In the genomic region with DNA sequence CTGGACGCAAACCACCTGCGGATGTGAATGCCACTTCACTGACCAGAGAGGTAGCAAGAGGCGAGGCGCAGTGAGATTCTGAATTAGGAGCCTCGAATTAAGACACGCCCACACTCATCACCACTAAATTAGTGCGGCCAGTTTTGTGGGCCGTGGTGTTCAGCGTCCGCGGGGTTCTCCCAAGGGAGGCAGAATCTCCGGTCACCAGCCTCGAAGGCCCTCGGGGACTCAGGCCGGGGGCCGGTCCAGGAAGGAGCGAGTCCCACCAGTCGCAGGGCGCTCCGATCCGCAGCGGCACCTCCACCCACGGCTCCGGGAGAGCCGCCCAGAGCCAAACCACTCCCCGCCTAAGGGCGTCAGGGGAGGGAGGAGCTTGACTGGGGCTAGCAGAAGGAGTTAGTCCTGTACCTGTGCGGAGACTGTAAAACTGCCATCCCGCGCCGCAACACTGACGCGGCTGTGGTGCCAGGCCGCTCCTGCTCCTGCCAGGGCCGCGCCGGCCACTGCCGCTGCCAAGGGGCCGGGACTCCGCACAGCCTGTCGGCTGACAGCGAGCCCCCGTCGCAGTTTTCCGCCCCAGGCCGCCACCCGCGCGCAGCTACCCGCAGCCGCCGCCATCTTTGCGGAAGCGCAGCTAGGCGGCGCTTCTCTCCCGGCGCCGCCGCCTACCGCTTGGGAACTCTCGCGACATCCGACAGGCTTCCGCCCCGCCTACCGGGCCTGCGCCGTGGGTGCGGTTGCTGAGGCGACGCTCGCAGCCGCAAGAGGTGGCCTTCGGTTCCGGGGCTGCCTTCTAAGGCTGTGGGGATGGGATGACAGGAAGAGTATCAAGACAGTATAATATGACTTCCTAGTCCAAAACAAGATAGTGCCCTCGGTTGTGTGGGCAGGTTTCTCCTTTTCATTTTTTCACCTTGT, we compare ENCODE assay signal across 9 cellular contexts.
DNase-seq lines count a peak whose midpoint lies in the region; ATAC-seq, FAIRE-seq and TF ChIP-seq lines count a peak whose summit lies in the region.
"Had no signal": no experiment of that assay in that cellular context is flagged by ENCODE, and none has a peak within 500 bp of the region (broad histone marks: within the 10 kb centered on the region; RNA-seq: fewer than 3 reads in every experiment).

A gene with protein sequence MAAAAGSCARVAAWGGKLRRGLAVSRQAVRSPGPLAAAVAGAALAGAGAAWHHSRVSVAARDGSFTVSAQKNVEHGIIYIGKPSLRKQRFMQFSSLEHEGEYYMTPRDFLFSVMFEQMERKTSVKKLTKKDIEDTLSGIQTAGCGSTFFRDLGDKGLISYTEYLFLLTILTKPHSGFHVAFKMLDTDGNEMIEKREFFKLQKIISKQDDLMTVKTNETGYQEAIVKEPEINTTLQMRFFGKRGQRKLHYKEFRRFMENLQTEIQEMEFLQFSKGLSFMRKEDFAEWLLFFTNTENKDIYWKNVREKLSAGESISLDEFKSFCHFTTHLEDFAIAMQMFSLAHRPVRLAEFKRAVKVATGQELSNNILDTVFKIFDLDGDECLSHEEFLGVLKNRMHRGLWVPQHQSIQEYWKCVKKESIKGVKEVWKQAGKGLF (minus strand): TSS at position 640 of the 918 bp plus-strand sequence. CDS start 22 bp downstream, at position 618.

- ATAC-seq in HG03196 (IDR thresholded peaks at IDR 0.05; ENCODE audit: unreplicated experiment) = peak; percentile 97
- peak; percentile 97 for ATAC-seq in activated CD4-positive, CD25-positive, alpha-beta regulatory T cell treated with anti-CD3 and anti-CD28 coated beads, Interleukin-2, amount 50 U/mL, for 24 hours

- peak; percentile 70 for FAIRE-seq in islet of Langerhans (lab: Jason Lieb, UNC)
- FAIRE-seq: TTC549 had no signal

- peak; percentile 98 for TF ChIP-seq POLR2A in GM18951 (IDR thresholded peaks at IDR 0.05; ENCODE audit: extremely low read depth, insufficient read depth, insufficient read length)

- in situ Hi-C loops in GM18951 (cut with MboI; ENCODE audit: low sequenced_read_pairs, unreplicated experiment) = no loop called here

- DNase-seq in AG08396 (ENCODE audit: low spot score) = peak; percentile 95
- DNase-seq in NCI-H446 (lab: John Stamatoyannopoulos, UW) = peak; percentile 82 to 95
- DNase-seq in cerebellar cortex (ENCODE audit: low spot score) = peak; percentile 94
- peak; percentile 94 for DNase-seq in stimulated activated CD4-positive, alpha-beta T cell treated with anti-CD3 and anti-CD28 coated beads, Interleukin-12 subunit alpha, Interleukin-12 subunit beta, amount 100 ng/mL, for 4 hours

Comparison
In these comparisons a context has a peak if more than half of its experiments do, and no peak if none do; other contexts are left out.
1. Peak in every context shown above with its lines: DNase-seq and ATAC-seq.